Comparison of ENCODE assay signal across 8 cellular contexts in the genomic region with DNA sequence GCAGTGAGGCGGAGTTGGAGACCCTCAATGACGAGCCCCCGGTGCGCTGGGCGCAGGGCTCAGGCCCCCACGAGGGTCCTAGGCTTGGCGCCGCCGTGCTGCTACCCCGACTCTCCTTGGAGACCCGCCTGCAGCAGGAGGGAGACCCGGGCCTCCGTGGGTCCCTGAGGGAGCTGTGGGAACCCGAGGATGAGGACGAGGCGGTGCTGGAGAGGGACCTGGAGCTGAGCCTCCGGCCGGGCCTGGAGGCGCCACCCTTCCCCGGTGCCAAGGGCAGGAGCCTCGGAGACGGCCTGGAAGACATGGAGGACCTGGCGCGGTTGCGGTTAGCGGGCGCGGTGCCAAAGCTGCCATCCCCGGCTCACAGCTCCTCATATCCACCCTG. TPM values are rescaled to one million over a fixed set of nuclear protein-coding genes. Genes with fewer than 3 reads are reported as not detected.
A peak's percentile ranks its signal among the peaks of the same experiment; 100 is the strongest.
DNase-seq lines count a peak whose midpoint lies in the region; TF ChIP-seq lines count a peak whose summit lies in the region.

No MANE protein-coding gene starts in this region.

- H3K9me3 ChIP-seq in WERI-Rb-1 (ENCODE audit: severe bottlenecking) (no peaks in the 10 kb centered on the region), iPS-18c (ENCODE audit: control insufficient read depth, insufficient read depth, low read length) (no peaks in the 10 kb centered on the region), stomach (no peaks in the 10 kb centered on the region)

- DNase-seq in NCI-H2029 (lab: John Stamatoyannopoulos, UW) (peak; percentile 3), NCI-H2029 treated with DMSO at 0.1 percent for 48 hours (lab: John Stamatoyannopoulos, UW) (no peak), WERI-Rb-1 (no peak), stomach (no peak), COLO668 (lab: John Stamatoyannopoulos, UW; ENCODE audit: unreplicated experiment) (no peak), H4 (ENCODE audit: low spot score) (no peak), medulla oblongata (ENCODE audit: extremely low spot score) (no peak)

- H3K27ac ChIP-seq in WERI-Rb-1: peak overlapping the region; percentile 77
- peak overlapping the region; percentile 65 to 98 (median 90) for H3K27ac ChIP-seq in stomach

- peaks cover 24 to 40% (median 32%) of the 10 kb centered on the region in 4 donors for H3K4me1 ChIP-seq in stomach

- no peak for TF ChIP-seq EP300 in stomach (IDR thresholded peaks at IDR 0.05)

- H3K4me3 ChIP-seq in WERI-Rb-1 (ENCODE audit: low read depth, low read length): peak overlapping the region; percentile 59
- H3K4me3 ChIP-seq in iPS-18c (ENCODE audit: insufficient read depth, low read depth, low read length): peak overlapping the region; percentile 38; the same call in 1 of the 2 replicates
- H3K4me3 ChIP-seq in stomach: peak overlapping the region; percentile 60 to 68 (median 64)

- H3K36me3 ChIP-seq in WERI-Rb-1 (no peaks in the 10 kb centered on the region), stomach (peaks cover 0 to 7% (median 4%) of the 10 kb centered on the region in 4 donors)

- no peak for TF ChIP-seq POLR2A in stomach (IDR thresholded peaks at IDR 0.05)

- intact Hi-C loops in stomach (cut with DNase I; ENCODE audit: low total_unique reads): loop anchor here (10.0 kb wide), 2 partner anchors 55 to 165 kb away; no protein-coding TSS in a partner anchor

- H3K27me3 ChIP-seq in WERI-Rb-1 (ENCODE audit: insufficient read depth, low read depth, severe bottlenecking) (no peaks in the 10 kb centered on the region), stomach (no peaks in the 10 kb centered on the region)

- TF ChIP-seq CTCF in WERI-Rb-1 (IDR thresholded peaks at IDR 0.05; ENCODE audit: low read depth, low read length): no peak
- no peak for TF ChIP-seq CTCF in stomach (IDR thresholded peaks at IDR 0.05)

- 50 to 82% (median 61%) methylated on average over 12 to 29 of the region's 29 CpGs for WGBS in stomach, 5 donors

RNA-seq across cellular contexts. Expression of gene MYO15B, which starts 2.3 kb away (rescaled TPM):
- total RNA-seq in stomach: 100 to 1,000 TPM; 138 to 515 (median 186) TPM
- polyA plus RNA-seq in stomach: 10 to 100 TPM; 67.7 to 82.3 (median 68.5) TPM
- total RNA-seq in H4 (2014; rRNA removed; shearing (Covaris generic)): 0.02 and 1.1 TPM in 2 replicates

RNA-seq across cellular contexts. Expression of gene SMIM5, which starts 43.3 kb away (rescaled TPM):
- 10 to 100 TPM in 1 of 5 donors, 1 to 10 TPM in 1, under 1 TPM in 1, not detected in 2; 0.58 to 12.7 (median 3.6) TPM for total RNA-seq in stomach
- 10 to 100 TPM in 1 of 3 donors, 1 to 10 TPM in 2; 5.9 to 29.5 (median 10.0) TPM for polyA plus RNA-seq in stomach
- not detected in 2 replicates for total RNA-seq in H4 (2014; rRNA removed; shearing (Covaris generic))

Comparison
In these comparisons a context has a peak if more than half of its experiments do, and no peak if none do; other contexts are left out.
1. RNA of gene MYO15B, which starts 2.3 kb away (total RNA-seq): 138 to 515 TPM in stomach; 0.02 to 1.1 TPM in H4; every median in the first group is over 10 times any median in the second.
2. Peak in every context shown above with its lines, with median percentiles within 50 percentile points of each other: H3K4me3 ChIP-seq.